ENCODE assay signal across 2 cellular contexts in the genomic region with DNA sequence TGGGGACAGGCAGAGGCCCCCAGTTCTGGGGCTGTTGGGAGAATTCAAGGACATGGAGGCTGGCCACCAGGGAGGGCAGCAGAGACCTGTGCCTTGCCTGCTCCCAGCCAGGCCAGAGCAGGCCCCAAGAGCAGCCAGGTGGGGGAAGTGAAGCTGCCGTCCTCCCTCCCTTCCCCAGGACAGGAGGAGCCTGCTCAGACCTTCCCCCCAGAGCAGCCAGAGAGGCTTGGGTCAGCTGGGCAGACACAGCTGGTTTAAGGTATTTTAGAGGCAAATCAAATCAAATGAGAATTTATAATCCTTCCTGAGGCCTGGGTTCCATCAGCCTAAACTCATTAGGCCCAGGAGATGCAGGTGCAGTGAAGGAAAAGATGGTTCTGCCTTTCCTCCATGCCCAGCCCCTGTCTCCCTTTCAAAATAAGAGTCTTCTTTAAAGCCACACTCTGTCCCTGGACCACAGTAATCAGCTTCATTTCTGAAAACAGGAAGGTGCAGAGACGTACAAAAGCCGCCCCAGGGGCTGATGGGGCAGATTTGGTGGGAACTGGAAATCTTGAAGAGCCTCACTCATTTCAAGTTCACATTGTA.
TF ChIP-seq lines count a peak whose summit lies in the region.

No MANE protein-coding gene starts in this region.

TF ChIP-seq in A549, 52 proteins besides CTCF, POLR2A, EP300 and RAD21 (continued from another document):
- no peak for TF ChIP-seq ELK1 (IDR thresholded peaks at IDR 0.05; ENCODE audit: low read depth, low read length)
- TF ChIP-seq KDM5A (IDR thresholded peaks at IDR 0.05): no peak
- no peak for TF ChIP-seq REST (IDR thresholded peaks at IDR 0.05)
- no peak for TF ChIP-seq NR3C1 (IDR thresholded peaks at IDR 0.05)
- TF ChIP-seq EHF (CRISPR knock-in tag; IDR thresholded peaks at IDR 0.05): no peak
- no peak for TF ChIP-seq CBX2 (IDR thresholded peaks at IDR 0.05; ENCODE audit: borderline replicate concordance, low read depth)
- TF ChIP-seq TFCP2L1 (CRISPR knock-in tag; IDR thresholded peaks at IDR 0.05): no peak
- no peak for TF ChIP-seq BHLHE40 (IDR thresholded peaks at IDR 0.05; ENCODE audit: low read depth, low read length)
- no peak for TF ChIP-seq CHD4 (IDR thresholded peaks at IDR 0.05; ENCODE audit: borderline replicate concordance)
- no peak for TF ChIP-seq ZFP36 (IDR thresholded peaks at IDR 0.05; ENCODE audit: borderline replicate concordance, partially characterized antibody)
- TF ChIP-seq SMC3 (IDR thresholded peaks at IDR 0.05): no peak
- TF ChIP-seq ATOH8 (CRISPR knock-in tag; IDR thresholded peaks at IDR 0.05; ENCODE audit: low read depth): no peak

TF ChIP-seq in HEK293, 187 proteins besides CTCF, POLR2A, EP300 and RAD21 (continued from another document):
- TF ChIP-seq PATZ1 (tag by site-specific recombination; IDR thresholded peaks at IDR 0.05): no peak
- TF ChIP-seq ZNF18 (tag by site-specific recombination; IDR thresholded peaks at IDR 0.05): peak; percentile 56
- TF ChIP-seq GLI4 (tag by site-specific recombination; IDR thresholded peaks at IDR 0.05): no peak
- TF ChIP-seq ZFP3 (tag by site-specific recombination; IDR thresholded peaks at IDR 0.05; ENCODE audit: low read depth): no peak
- peak; percentile 88 for TF ChIP-seq MYNN (tag by site-specific recombination; IDR thresholded peaks at IDR 0.05; ENCODE audit: borderline replicate concordance)
- no peak for TF ChIP-seq ZNF341 (tag by site-specific recombination; IDR thresholded peaks at IDR 0.05; ENCODE audit: low read depth)
- no peak for TF ChIP-seq ZFP41 (tag by site-specific recombination; IDR thresholded peaks at IDR 0.05; ENCODE audit: borderline replicate concordance)
- no peak for TF ChIP-seq KLF16 (tag by site-specific recombination; IDR thresholded peaks at IDR 0.05)
- TF ChIP-seq, protein P1, sequence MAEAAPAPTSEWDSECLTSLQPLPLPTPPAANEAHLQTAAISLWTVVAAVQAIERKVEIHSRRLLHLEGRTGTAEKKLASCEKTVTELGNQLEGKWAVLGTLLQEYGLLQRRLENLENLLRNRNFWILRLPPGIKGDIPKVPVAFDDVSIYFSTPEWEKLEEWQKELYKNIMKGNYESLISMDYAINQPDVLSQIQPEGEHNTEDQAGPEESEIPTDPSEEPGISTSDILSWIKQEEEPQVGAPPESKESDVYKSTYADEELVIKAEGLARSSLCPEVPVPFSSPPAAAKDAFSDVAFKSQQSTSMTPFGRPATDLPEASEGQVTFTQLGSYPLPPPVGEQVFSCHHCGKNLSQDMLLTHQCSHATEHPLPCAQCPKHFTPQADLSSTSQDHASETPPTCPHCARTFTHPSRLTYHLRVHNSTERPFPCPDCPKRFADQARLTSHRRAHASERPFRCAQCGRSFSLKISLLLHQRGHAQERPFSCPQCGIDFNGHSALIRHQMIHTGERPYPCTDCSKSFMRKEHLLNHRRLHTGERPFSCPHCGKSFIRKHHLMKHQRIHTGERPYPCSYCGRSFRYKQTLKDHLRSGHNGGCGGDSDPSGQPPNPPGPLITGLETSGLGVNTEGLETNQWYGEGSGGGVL (tag by site-specific recombination; IDR thresholded peaks at IDR 0.05): peak; percentile 17; the same call in 1 of the 2 replicates
- 0 out of 2 replicates have a peak, but pooled peaks have one; percentile 31 for TF ChIP-seq ZNF600 (tag by site-specific recombination; IDR thresholded peaks at IDR 0.05)
